9 cellular contexts compared by ENCODE assay signal in the genomic region with DNA sequence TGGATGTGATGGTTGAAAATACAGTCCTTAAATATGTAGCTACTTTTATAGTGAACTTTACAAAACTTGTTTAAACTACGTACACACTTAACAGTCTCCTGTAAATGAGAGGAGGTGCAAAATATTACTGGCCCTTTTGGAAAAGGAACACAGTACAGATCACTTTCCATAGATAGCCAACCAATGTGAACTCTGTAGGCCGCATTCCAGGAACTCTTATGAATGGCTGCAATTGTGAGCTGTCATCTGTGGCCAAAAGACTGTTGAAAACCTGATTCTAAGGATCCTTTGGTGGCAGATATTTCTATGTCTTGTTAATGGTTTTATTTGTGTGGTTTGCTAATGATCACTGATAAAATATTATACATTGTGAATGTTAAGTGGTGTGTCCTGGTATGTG. TPM values are rescaled to one million over a fixed set of nuclear protein-coding genes. Genes with fewer than 3 reads are reported as not detected.
DNase-seq lines count a peak whose midpoint lies in the region; FAIRE-seq and TF ChIP-seq lines count a peak whose summit lies in the region.
"Had no signal": no experiment of that assay in that cellular context is flagged by ENCODE, and none has a peak within 500 bp of the region (broad histone marks: within the 10 kb centered on the region; RNA-seq: fewer than 3 reads in every experiment).

No MANE protein-coding gene starts in this region.

- H3K4me3 ChIP-seq in ascending aorta (peak overlapping the region; percentile 59 to 81), kidney (ENCODE audit: low read length in 2 of 2) (peak overlapping the region; percentile 84 to 94)
- H3K4me3 ChIP-seq: lung had no signal

- TF ChIP-seq CTCF in ascending aorta (IDR thresholded peaks at IDR 0.05) = no peak
- no peak for TF ChIP-seq CTCF in kidney (IDR thresholded peaks at IDR 0.05; ENCODE audit: borderline replicate concordance, extremely low read depth, insufficient read depth)
- TF ChIP-seq CTCF in D721Med (IDR thresholded peaks at IDR 0.05; ENCODE audit: insufficient read depth, missing control alignments) = no peak

- no peak overlapping the region for H3K27ac ChIP-seq in ascending aorta
- H3K27ac ChIP-seq in kidney (ENCODE audit: low read depth in 2 of 2, low read length in 2 of 2) = no peak overlapping the region

- no peaks in the 10 kb centered on the region for H3K27me3 ChIP-seq in ascending aorta

- H3K9me3 ChIP-seq in ascending aorta = no peaks in the 10 kb centered on the region
- no peaks in the 10 kb centered on the region for H3K9me3 ChIP-seq in kidney (ENCODE audit: control insufficient read depth in 1 of 2, low read length in 2 of 2)

- intact Hi-C loops in ascending aorta (cut with DNase I) (no loop called here), kidney (cut with DNase I) (loop anchor here (10.0 kb wide), 1 partner anchor 81 kb away; no protein-coding TSS in a partner anchor)

- no peak for FAIRE-seq in kidney (lab: Jason Lieb, UNC)
- FAIRE-seq in urothelium cell line (lab: Jason Lieb, UNC) = no peak
- no peak for FAIRE-seq in D721Med (lab: Jason Lieb, UNC)

- H3K9ac ChIP-seq in kidney (ENCODE audit: low read length in 2 of 2) = peak overlapping the region; percentile 24 to 43

- no peaks in the 10 kb centered on the region for H3K36me3 ChIP-seq in ascending aorta
- H3K36me3 ChIP-seq in kidney (ENCODE audit: control insufficient read depth in 1 of 2, insufficient read depth in 2 of 2, low read length in 2 of 2) = no peaks in the 10 kb centered on the region

- DNase-seq in AG08395 (ENCODE audit: low spot score) = peak; percentile 15
- peak; percentile 36 for DNase-seq in HS-27A (ENCODE audit: low read depth)
- DNase-seq in ascending aorta (ENCODE audit: low spot score in 2 of 2) = no peak
- DNase-seq in kidney = no peak
- peak; percentile 9 for DNase-seq in urothelium cell line (ENCODE audit: low spot score)
- no peak for DNase-seq in D721Med (ENCODE audit: insufficient read length, low spot score)
- no peak for DNase-seq in activated CD4-positive, CD25-positive, alpha-beta regulatory T cell (lab: John Stamatoyannopoulos, UW)
- no peak for DNase-seq in HPDE6-E6E7 (ENCODE audit: extremely low spot score)

- H3K4me1 ChIP-seq in ascending aorta = peaks cover 0 to 25% of the 10 kb centered on the region in 2 donors
- peaks cover 6 to 7% of the 10 kb centered on the region in 2 donors for H3K4me1 ChIP-seq in kidney (ENCODE audit: control insufficient read depth in 1 of 2, insufficient read depth in 1 of 2, low read depth in 1 of 2, low read length in 2 of 2)

RNA-seq across cellular contexts. Expression of a gene that starts 6.2 kb away (rescaled TPM):
- total RNA-seq in ascending aorta (17.9 TPM), kidney (25.3 TPM)
- polyA plus RNA-seq in kidney (ENCODE audit: insufficient read depth, low read depth, low replicate concordance) = 13.4 TPM

Comparison
In these comparisons a context has a peak if more than half of its experiments do, and no peak if none do; other contexts are left out.
1. DNase-seq: peak in AG08395 (single experiment), HS-27A (single experiment) and urothelium cell line (single experiment); none in ascending aorta (0 of 2), kidney (single experiment), D721Med (single experiment), activated CD4-positive, CD25-positive, alpha-beta regulatory T cell (0 of 4) and HPDE6-E6E7 (single experiment).